18 cellular contexts compared by ENCODE assay signal in the genomic region with DNA sequence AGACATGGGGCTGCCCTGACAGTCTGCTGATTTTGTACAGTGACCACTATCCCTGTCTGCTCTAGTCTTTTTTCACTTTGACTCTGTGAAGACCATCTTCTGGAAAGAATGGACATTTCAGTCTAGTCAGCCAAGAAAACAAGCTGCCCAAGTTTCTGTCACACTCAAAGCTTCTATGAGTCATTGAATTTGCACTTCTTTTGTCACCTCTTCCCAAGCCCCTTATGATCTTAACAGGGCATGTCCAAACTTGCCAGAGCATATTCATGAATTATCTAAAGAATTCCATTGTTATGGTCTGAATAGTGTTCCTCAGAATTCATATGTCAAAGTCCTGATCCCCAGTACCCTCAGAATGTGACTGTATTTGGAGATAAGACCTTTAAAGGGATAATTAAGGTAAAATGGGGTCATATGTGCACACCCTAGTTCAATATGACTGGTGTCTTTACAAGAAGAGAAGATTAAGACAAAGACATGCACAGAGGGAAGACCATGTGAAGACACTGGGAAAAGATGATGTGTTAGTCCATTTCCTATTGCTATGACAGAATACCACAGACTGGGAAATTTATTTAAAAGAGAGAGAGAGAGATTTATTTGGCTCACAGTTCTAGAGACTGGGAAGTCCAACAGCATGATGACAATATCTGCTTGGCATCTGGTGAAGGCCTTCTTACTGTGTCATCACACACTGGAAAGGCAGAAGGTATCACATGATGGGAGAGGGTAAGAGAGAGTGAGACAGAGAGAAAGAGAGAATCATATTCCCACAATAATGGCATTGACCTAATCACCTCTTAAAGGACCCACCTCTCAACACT.
A peak's percentile ranks its signal among the peaks of the same experiment; 100 is the strongest.
DNase-seq lines count a peak whose midpoint lies in the region; ATAC-seq and TF ChIP-seq lines count a peak whose summit lies in the region.
"Had no signal": no experiment of that assay in that cellular context is flagged by ENCODE, and none has a peak within 500 bp of the region (broad histone marks: within the 10 kb centered on the region; RNA-seq: fewer than 3 reads in every experiment).

No MANE protein-coding gene starts in this region.

- H3K27me3 Mint-ChIP-seq in HFFc6 (ENCODE audit: insufficient read depth): no peaks in the 10 kb centered on the region

- TF ChIP-seq CTCF in HFFc6 (IDR thresholded peaks at IDR 0.05) (no peak), brain microvascular endothelial cell (IDR thresholded peaks at IDR 0.05; ENCODE audit: low read depth, low read length, missing control alignments) (no peak)

- H3K4me3 ChIP-seq in brain microvascular endothelial cell (ENCODE audit: low read depth, low read length): no peak overlapping the region
- H3K4me3 ChIP-seq: lung, neural progenitor cell had no signal

- peaks cover 12% of the 10 kb centered on the region for H3K36me3 Mint-ChIP-seq in HFFc6 (ENCODE audit: low read depth)
- H3K36me3 Mint-ChIP-seq: neural progenitor cell had no signal

- POLR2A ChIA-PET in HEK293T (lab: Yijun Ruan, JAX): no interaction called here

- DNase-seq in DMS53 (lab: John Stamatoyannopoulos, UW) (peak; percentile 87), HFFc6 (peak; percentile 50), brain microvascular endothelial cell (peak; percentile 35), myocyte (ENCODE audit: low read depth) (peak; percentile 23), HK-2 (ENCODE audit: unreplicated experiment) (no peak), HEK293T (ENCODE audit: extremely low spot score) (no peak)
- DNase-seq: activated CD4-positive, CD25-positive, alpha-beta regulatory T cell treated with anti-CD3 and anti-CD28 coated beads, Interleukin-2, amount 50 U/mL, for 72 hours; activated T-cell treated with anti-CD3 and anti-CD28 coated beads, Interleukin-2, amount 50 U/mL, for 4 hours; caudate nucleus; GOT3; NCI-H2171; OCI-M1; stimulated activated CD4-positive, alpha-beta T cell treated with anti-CD3 and anti-CD28 coated beads, Interleukin-4, amount 100 ng/mL, for 4 hours; stimulated activated naive CD4-positive, alpha-beta T cell treated with Interleukin-2 at 50 U/mL for 16 hours had no signal

- H3K27ac Mint-ChIP-seq in HFFc6: peak overlapping the region; percentile 7; the same call in 1 of the 2 replicates
- H3K27ac Mint-ChIP-seq: neural progenitor cell had no signal

- CTCF ChIA-PET in HEK293T (lab: Yijun Ruan, JAX): interaction anchor here (1.1 kb wide), 1 partner anchor 64 kb away, joined by 3 read pairs; no protein-coding TSS in a partner anchor

- in situ Hi-C loops in brain microvascular endothelial cell (cut with HindIII; ENCODE audit: low pct_ligation_motif_present, low sequenced_read_pairs): no loop called here

- H3K9me3 Mint-ChIP-seq in HFFc6: peaks cover 9% of the 10 kb centered on the region

- no peaks in the 10 kb centered on the region for H3K36me3 ChIP-seq in brain microvascular endothelial cell (replicated peaks)
- H3K36me3 ChIP-seq: neural progenitor cell had no signal

- H3K4me1 Mint-ChIP-seq in HFFc6 (ENCODE audit: low read depth): peaks cover 16% of the 10 kb centered on the region

- no peak overlapping the region for H3K4me3 Mint-ChIP-seq in HFFc6
- H3K4me3 Mint-ChIP-seq: activated T-cell treated with anti-CD3 and anti-CD28 coated beads, Interleukin-2, amount 50 U/mL, for 4 hours; neural progenitor cell had no signal

- no peaks in the 10 kb centered on the region for H3K27me3 ChIP-seq in brain microvascular endothelial cell (replicated peaks)
- H3K27me3 ChIP-seq: neural progenitor cell had no signal

- H3K27ac ChIP-seq in brain microvascular endothelial cell: peak overlapping the region; percentile 5
- H3K27ac ChIP-seq: neural progenitor cell had no signal

- ATAC-seq in HG03565 (IDR thresholded peaks at IDR 0.05; ENCODE audit: unreplicated experiment): no peak
- ATAC-seq: activated T-cell treated with anti-CD3 and anti-CD28 coated beads, Interleukin-2, amount 50 U/mL, for 4 hours; sciatic nerve had no signal

TF ChIP-seq in HEK293T, 16 proteins besides CTCF, POLR2A, EP300 and RAD21:
- TF ChIP-seq L3MBTL2 (conservative IDR thresholded peaks at IDR 0.05): no peak
- TF ChIP-seq ELF4 (IDR thresholded peaks at IDR 0.05): no peak
- no peak for TF ChIP-seq PKNOX1 (IDR thresholded peaks at IDR 0.05)
- no peak for TF ChIP-seq SP1 (IDR thresholded peaks at IDR 0.05)
- TF ChIP-seq LEF1 (IDR thresholded peaks at IDR 0.05; ENCODE audit: borderline replicate concordance): no peak
- TF ChIP-seq ARNT (IDR thresholded peaks at IDR 0.05): no peak
- no peak for TF ChIP-seq ZNF384 (IDR thresholded peaks at IDR 0.05)
- TF ChIP-seq SUZ12 (IDR thresholded peaks at IDR 0.05): no peak
- no peak for TF ChIP-seq NFRKB (IDR thresholded peaks at IDR 0.05)
- TF ChIP-seq FOXK2 (IDR thresholded peaks at IDR 0.05): no peak
- TF ChIP-seq TARDBP (IDR thresholded peaks at IDR 0.05): no peak
- no peak for TF ChIP-seq CTBP1 (IDR thresholded peaks at IDR 0.05; ENCODE audit: borderline replicate concordance)
- no peak for TF ChIP-seq BHLHE40 (IDR thresholded peaks at IDR 0.05; ENCODE audit: borderline replicate concordance)
- no peak for TF ChIP-seq HDGF (IDR thresholded peaks at IDR 0.05; ENCODE audit: borderline replicate concordance)
- no peak for TF ChIP-seq FOXA1 (IDR thresholded peaks at IDR 0.05)
- TF ChIP-seq FOXM1 (IDR thresholded peaks at IDR 0.05; ENCODE audit: borderline replicate concordance): no peak
TF ChIP-seq in HEK293T: peak in this region for 0.

Comparison
In these comparisons a context has a peak if more than half of its experiments do, and no peak if none do; other contexts are left out.
1. DNase-seq: peak in DMS53 (single experiment), HFFc6 (single experiment), brain microvascular endothelial cell (single experiment) and myocyte (single experiment); none in HK-2 (single experiment) and HEK293T (single experiment).